ENCODE assay signal across 2 cellular contexts in the genomic region with DNA sequence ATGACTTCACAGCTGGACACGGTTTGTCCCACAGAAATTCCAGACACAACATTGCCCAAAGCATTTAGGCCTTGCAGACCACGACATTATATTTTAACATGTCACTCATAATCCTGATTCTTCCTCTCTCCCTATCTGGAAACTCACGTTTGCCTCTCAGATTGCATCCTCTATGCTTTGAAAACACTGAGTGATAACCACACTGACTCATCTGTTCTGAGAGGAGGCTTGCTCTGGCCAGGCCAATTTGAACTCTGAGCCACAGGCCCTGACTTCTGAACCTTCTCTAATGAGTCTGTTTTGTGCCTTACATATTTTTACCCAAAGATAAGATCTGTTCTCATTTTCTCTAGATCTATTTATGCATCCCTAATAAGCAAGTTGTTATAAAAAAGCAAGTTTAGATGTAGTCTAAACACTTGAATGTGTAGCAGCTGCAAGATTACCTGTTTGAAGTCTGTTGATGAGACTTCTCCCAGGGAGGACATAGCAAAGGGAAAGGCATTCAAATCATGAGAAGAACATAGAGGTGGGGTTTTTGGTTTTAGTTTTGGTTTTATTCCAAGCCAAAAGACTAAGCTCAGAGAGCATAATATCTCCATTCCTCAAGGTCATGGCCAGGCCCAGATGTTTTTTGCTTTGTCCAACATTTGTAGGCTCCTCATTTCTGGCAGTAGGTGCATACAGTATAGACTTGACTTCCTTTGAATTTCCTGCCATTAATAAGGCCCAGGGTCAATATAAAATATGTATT.
A peak's percentile ranks its signal among the peaks of the same experiment; 100 is the strongest.
TF ChIP-seq lines count a peak whose summit lies in the region.

No MANE protein-coding gene starts in this region.

TF ChIP-seq in IMR-90, 13 proteins besides CTCF, POLR2A, EP300 and RAD21:
- TF ChIP-seq CEBPB (IDR thresholded peaks at IDR 0.05; ENCODE audit: low read depth, low read length) (peak; percentile 51; the same call in 1 of the 2 replicates), BHLHE40 (IDR thresholded peaks at IDR 0.05; ENCODE audit: low read depth, low read length) (peak; percentile 92)
- TF ChIP-seq, protein P1, sequence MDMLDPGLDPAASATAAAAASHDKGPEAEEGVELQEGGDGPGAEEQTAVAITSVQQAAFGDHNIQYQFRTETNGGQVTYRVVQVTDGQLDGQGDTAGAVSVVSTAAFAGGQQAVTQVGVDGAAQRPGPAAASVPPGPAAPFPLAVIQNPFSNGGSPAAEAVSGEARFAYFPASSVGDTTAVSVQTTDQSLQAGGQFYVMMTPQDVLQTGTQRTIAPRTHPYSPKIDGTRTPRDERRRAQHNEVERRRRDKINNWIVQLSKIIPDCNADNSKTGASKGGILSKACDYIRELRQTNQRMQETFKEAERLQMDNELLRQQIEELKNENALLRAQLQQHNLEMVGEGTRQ (IDR thresholded peaks at IDR 0.05; ENCODE audit: low read depth, low read length) = no peak

TF ChIP-seq in GM12878, 131 proteins besides CTCF, POLR2A, EP300 and RAD21:
- TF ChIP-seq SIN3A (IDR thresholded peaks at IDR 0.05; ENCODE audit: low read depth, low read length) (no peak), BHLHE40 (IDR thresholded peaks at IDR 0.05; ENCODE audit: borderline replicate concordance in 1 of 2, low read depth in 2 of 2, low read length in 1 of 2) (0 out of 4 replicates have a peak, but pooled peaks of 1 of the 2 experiments have one; percentile 7)
